Comparison of ENCODE assay signal across 9 cellular contexts in the genomic region with DNA sequence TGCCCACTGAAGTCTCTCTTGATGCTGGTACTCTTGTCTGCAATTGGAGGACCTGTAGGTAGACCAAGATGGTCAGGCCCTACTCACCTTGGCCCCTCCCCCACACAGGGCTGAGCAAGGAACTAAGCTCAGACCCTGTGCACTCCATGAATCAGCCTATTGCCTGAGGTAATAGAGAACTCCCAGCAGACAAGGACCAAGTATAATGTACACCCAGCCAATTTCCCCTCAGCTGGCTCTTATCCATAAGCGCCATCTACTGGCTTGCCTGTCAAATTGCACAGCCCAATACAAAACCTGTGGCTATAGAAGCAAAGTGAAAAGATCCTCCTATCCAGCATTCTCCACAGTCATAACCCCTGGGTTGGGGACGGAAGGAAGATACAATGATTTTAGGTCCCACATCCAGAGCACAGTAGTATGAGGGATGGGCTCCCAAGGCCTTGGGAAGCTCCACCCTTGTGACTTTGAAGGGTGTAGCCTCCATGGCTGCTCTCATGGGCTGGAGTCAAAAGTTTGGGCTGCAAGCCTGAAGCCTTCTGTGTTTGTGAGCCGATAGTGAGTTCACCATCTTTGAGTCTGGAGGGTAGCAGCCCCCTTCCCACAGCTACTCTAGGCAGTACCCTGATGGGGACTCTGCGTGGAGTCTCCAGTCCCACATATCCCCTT. TPM values are rescaled to one million over a fixed set of nuclear protein-coding genes. Genes with fewer than 3 reads are reported as not detected.
DNase-seq lines count a peak whose midpoint lies in the region; ATAC-seq and TF ChIP-seq lines count a peak whose summit lies in the region.
"Had no signal": no experiment of that assay in that cellular context is flagged by ENCODE, and none has a peak within 500 bp of the region (broad histone marks: within the 10 kb centered on the region; RNA-seq: fewer than 3 reads in every experiment).

No MANE protein-coding gene starts in this region.

- intact Hi-C loops in Right ventricle myocardium inferior (cut with DNase I) (loop anchor here (5.0 to 10.0 kb wide), 2 partner anchors 64 to 131 kb away; no protein-coding TSS in a partner anchor), cardiac septum (cut with DNase I) (no loop called here)

- H3K9me3 ChIP-seq in HEK293 (ENCODE audit: control insufficient read depth, insufficient read depth, low read depth, low read length) (no peaks in the 10 kb centered on the region), adipocyte (ENCODE audit: control insufficient read depth, low read length) (peaks cover 10% of the 10 kb centered on the region)

- no peaks in the 10 kb centered on the region for H3K27me3 ChIP-seq in adipocyte (replicated peaks; ENCODE audit: control insufficient read depth, insufficient read depth, low read length)

- ATAC-seq in Right ventricle myocardium inferior = peak; percentile 62

- 0 out of 2 replicates have a peak, but pooled peaks have one; percentile 33 for TF ChIP-seq CTCF in HEK293 (tag by site-specific recombination; IDR thresholded peaks at IDR 0.05)
- peak; percentile 89 for TF ChIP-seq CTCF in LNCaP clone FGC (IDR thresholded peaks at IDR 0.05; ENCODE audit: control insufficient read depth, extremely low read depth, insufficient read depth)

- CTCF ChIA-PET in HEK293 (lab: Yijun Ruan, JAX) = interaction anchor here (0.5 to 2.3 kb wide), 27 partner anchors 9 to 1646 kb away, joined by 3 to 15 read pairs (median 3); a partner anchor contains a TSS

- H3K4me1 ChIP-seq in HEK293 (ENCODE audit: control insufficient read depth, insufficient read depth, low read length) (no peaks in the 10 kb centered on the region), adipocyte (ENCODE audit: control insufficient read depth, insufficient read depth, low read length) (no peaks in the 10 kb centered on the region)

- POLR2A ChIA-PET in HEK293 (lab: Yijun Ruan, JAX) = no interaction called here

- DNase-seq in Right ventricle myocardium inferior (ENCODE audit: missing footprints) (no peak), cardiac septum (ENCODE audit: low spot score) (no peak), LNCaP clone FGC (ENCODE audit: low read depth) (peak; percentile 34), SIG-M5 (lab: John Stamatoyannopoulos, UW) (peak; percentile 16), adipocyte (ENCODE audit: low read depth) (peak; percentile 78), iPS-NIHi11 (ENCODE audit: low spot score) (peak; percentile 26)
- peak; percentile 20 for DNase-seq in stimulated activated CD4-positive, alpha-beta T cell treated with anti-CD3 and anti-CD28 coated beads, Interleukin-2, amount 100 ng/mL, for 4 hours (ENCODE audit: low read depth)
- DNase-seq: left cardiac atrium had no signal

- H3K9ac ChIP-seq in adipocyte (ENCODE audit: low read length) = no peak overlapping the region

- H3K4me3 ChIP-seq in HEK293 (ENCODE audit: low read depth, low read length) (no peak overlapping the region), LNCaP clone FGC (ENCODE audit: low read depth, low read length) (no peak overlapping the region), adipocyte (ENCODE audit: low read length) (no peak overlapping the region)

- H3K36me3 ChIP-seq in HEK293 (ENCODE audit: control insufficient read depth in 2 of 2, insufficient read depth in 1 of 2, low read length in 2 of 2) (no peaks in the 10 kb centered on the region), adipocyte (ENCODE audit: control insufficient read depth, insufficient read depth, low read length, severe bottlenecking) (no peaks in the 10 kb centered on the region)

- no peak overlapping the region for H3K27ac ChIP-seq in HEK293 (ENCODE audit: extremely low read depth, low read depth, low read length)

TF ChIP-seq in HEK293, 187 proteins besides CTCF, POLR2A, EP300 and RAD21:
- TF ChIP-seq ZNF660 (tag by site-specific recombination; IDR thresholded peaks at IDR 0.05) (peak; percentile 46; the same call in 1 of the 2 replicates), ZNF146 (tag by site-specific recombination; IDR thresholded peaks at IDR 0.05) (no peak), ZNF654 (tag by site-specific recombination; IDR thresholded peaks at IDR 0.05; ENCODE audit: low read depth) (peak; percentile 69), ZNF514 (tag by site-specific recombination; IDR thresholded peaks at IDR 0.05) (no peak), ZNF157 (tag by site-specific recombination; IDR thresholded peaks at IDR 0.05) (no peak), HOXD13 (CRISPR knock-in tag; IDR thresholded peaks at IDR 0.05; ENCODE audit: borderline replicate concordance) (no peak), ZNF560 (tag by site-specific recombination; IDR thresholded peaks at IDR 0.05; ENCODE audit: borderline replicate concordance) (no peak)
- TF ChIP-seq, protein P1, sequence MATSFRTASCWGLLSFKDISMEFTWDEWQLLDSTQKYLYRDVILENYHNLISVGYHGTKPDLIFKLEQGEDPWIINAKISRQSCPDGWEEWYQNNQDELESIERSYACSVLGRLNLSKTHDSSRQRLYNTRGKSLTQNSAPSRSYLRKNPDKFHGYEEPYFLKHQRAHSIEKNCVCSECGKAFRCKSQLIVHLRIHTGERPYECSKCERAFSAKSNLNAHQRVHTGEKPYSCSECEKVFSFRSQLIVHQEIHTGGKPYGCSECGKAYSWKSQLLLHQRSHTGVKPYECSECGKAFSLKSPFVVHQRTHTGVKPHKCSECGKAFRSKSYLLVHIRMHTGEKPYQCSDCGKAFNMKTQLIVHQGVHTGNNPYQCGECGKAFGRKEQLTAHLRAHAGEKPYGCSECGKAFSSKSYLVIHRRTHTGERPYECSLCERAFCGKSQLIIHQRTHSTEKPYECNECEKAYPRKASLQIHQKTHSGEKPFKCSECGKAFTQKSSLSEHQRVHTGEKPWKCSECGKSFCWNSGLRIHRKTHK (tag by site-specific recombination; IDR thresholded peaks at IDR 0.05) = no peak

RNA-seq across cellular contexts. Expression of a gene that starts 56.0 kb away (rescaled TPM):
- total RNA-seq in Right ventricle myocardium inferior (not detected), cardiac septum (0.27 TPM)

RNA-seq across cellular contexts. Expression of a gene that starts 56.7 kb away (rescaled TPM):
- 1.4 TPM for total RNA-seq in Right ventricle myocardium inferior
- 0.22 TPM for total RNA-seq in cardiac septum

Comparison
In these comparisons a context has a peak if more than half of its experiments do, and no peak if none do; other contexts are left out.
1. DNase-seq: peak in LNCaP clone FGC (single experiment), SIG-M5 (single experiment), adipocyte (single experiment), iPS-NIHi11 (single experiment) and stimulated activated CD4-positive, alpha-beta T cell treated with anti-CD3 and anti-CD28 coated beads, Interleukin-2, amount 100 ng/mL, for 4 hours (single experiment); none in Right ventricle myocardium inferior (single experiment) and cardiac septum (single experiment).